ENCODE assay signal across 19 cellular contexts in the genomic region with DNA sequence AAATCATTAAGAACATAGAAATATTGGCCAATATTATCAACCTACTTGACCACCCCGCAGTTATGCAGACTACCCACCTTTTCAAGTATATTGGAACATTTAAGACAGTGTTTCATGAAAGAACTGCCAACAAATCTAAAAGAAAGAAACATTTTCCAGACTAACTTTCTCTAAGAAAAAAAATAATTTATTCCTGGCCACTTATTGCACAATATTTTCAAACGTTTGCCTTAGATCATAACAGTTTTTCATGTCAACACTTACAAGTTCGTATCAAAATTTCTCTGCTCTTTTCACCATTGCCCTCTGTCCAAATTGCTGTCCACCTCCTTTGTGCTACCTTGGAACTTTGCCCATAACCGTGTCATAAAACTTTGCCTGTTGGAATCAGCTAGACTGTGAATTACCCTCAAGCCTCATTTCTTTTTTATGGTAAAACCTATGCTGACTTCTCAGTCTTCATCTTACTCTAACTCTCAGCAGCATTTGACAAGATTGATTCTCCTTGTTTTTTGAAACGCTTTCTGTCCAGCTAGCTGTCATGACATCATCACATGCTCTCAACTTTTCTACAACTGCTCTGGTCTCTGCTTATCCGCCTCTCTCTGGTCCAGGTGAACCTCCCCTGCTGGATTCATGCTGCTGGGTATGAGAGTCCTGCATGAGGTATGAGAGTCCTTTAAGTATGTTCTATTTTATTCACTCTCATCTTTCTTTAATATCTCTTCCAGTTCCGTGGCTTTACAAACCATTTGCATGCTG.
"Had no signal": no experiment of that assay in that cellular context is flagged by ENCODE, and none has a peak within 500 bp of the region (broad histone marks: within the 10 kb centered on the region; RNA-seq: fewer than 3 reads in every experiment).

No MANE protein-coding gene starts in this region.

- DNase-seq: activated CD4-positive, CD25-positive, alpha-beta regulatory T cell treated with anti-CD3 and anti-CD28 coated beads, Interleukin-2, amount 50 U/mL, for 72 hours; activated naive CD4-positive, alpha-beta T cell treated with Interleukin-2 at 50 U/mL for 16 hours; activated T-cell treated with anti-CD3 and anti-CD28 coated beads for 4 hours; gastrocnemius medialis; heart left ventricle; mesenchymal stem cell; nucleus accumbens; stimulated activated CD4-positive, alpha-beta T cell treated with anti-CD3 and anti-CD28 coated beads, Interleukin-4, amount 100 ng/mL, for 24 hours; stimulated activated naive CD4-positive, alpha-beta T cell; substantia nigra; T-helper 9 cell had no signal

- H3K4me1 ChIP-seq: ascending aorta, gastrocnemius medialis, heart left ventricle, right atrium auricular region, tibial nerve had no signal

- H3K36me3 ChIP-seq: ascending aorta, gastrocnemius medialis, heart left ventricle, right atrium auricular region, tibial nerve had no signal

- H3K4me1 Mint-ChIP-seq: activated T-helper 17 cell treated with anti-CD3 and anti-CD28 coated beads, Interleukin-2, amount 50 U/mL, for 72 hours had no signal

- FAIRE-seq: bronchial epithelial cell had no signal

- H3K9me3 ChIP-seq: ascending aorta, gastrocnemius medialis, heart left ventricle, right atrium auricular region, tibial nerve had no signal

- H3K27ac Mint-ChIP-seq: activated T-helper 17 cell treated with anti-CD3 and anti-CD28 coated beads, Interleukin-2, amount 50 U/mL, for 72 hours; nephron had no signal

- H3K9me3 Mint-ChIP-seq: activated T-helper 17 cell treated with anti-CD3 and anti-CD28 coated beads, Interleukin-2, amount 50 U/mL, for 72 hours; nephron had no signal

- H3K4me3 ChIP-seq: ascending aorta, gastrocnemius medialis, heart left ventricle, right atrium auricular region, skin epidermis, tibial nerve had no signal

- ATAC-seq: activated T-helper 17 cell treated with anti-CD3 and anti-CD28 coated beads, Interleukin-2, amount 50 U/mL, for 72 hours; gastrocnemius medialis; heart left ventricle; left lobe of liver had no signal

- H3K4me3 Mint-ChIP-seq: activated T-helper 17 cell treated with anti-CD3 and anti-CD28 coated beads, Interleukin-2, amount 50 U/mL, for 72 hours; nephron had no signal
